Comparison of ENCODE assay signal across 1 cellular context in genomic region chr2:201396595-201396994, GRCh38.
TF ChIP-seq lines count a peak whose summit lies in the region.

No MANE protein-coding gene starts in this region.

TF ChIP-seq in IMR-90, 13 proteins besides CTCF, POLR2A, EP300 and RAD21 (continued from another document):
- no peak for TF ChIP-seq BHLHE40 (IDR thresholded peaks at IDR 0.05; ENCODE audit: low read depth, low read length)
- no peak for TF ChIP-seq ELK1 (IDR thresholded peaks at IDR 0.05; ENCODE audit: borderline replicate concordance, low read depth, low read length)
- no peak for TF ChIP-seq RCOR1 (IDR thresholded peaks at IDR 0.05; ENCODE audit: insufficient replicate concordance, low read length)
- no peak for TF ChIP-seq MXI1 (IDR thresholded peaks at IDR 0.05; ENCODE audit: borderline replicate concordance, low read depth, low read length)
- no peak for TF ChIP-seq MAFK (IDR thresholded peaks at IDR 0.05; ENCODE audit: low read depth, low read length)
- TF ChIP-seq NFE2L2 (IDR thresholded peaks at IDR 0.05; ENCODE audit: low read depth, low read length) = no peak
- no peak for TF ChIP-seq RFX5 (IDR thresholded peaks at IDR 0.05; ENCODE audit: low read depth, low read length)
TF ChIP-seq in IMR-90: peak in this region for 0.
